ENCODE assay signal across 7 cellular contexts in genomic region chr3:193116871-193117270, GRCh38.
"Had no signal": no experiment of that assay in that cellular context is flagged by ENCODE, and none has a peak within 500 bp of the region (broad histone marks: within the 10 kb centered on the region; RNA-seq: fewer than 3 reads in every experiment).

No MANE protein-coding gene starts in this region.

- H3K27ac ChIP-seq: GM23248 had no signal

- ATAC-seq: HCT116 had no signal

- H3K4me3 ChIP-seq: GM23248 had no signal

- H3K27ac Mint-ChIP-seq: H9, HFFc6 had no signal

- DNase-seq: GM23248, GOT3, H7, H9, HCEC 1CT, HFFc6 had no signal

- H2AFZ ChIP-seq: GM23248 had no signal

- H3K4me3 Mint-ChIP-seq: H9, HFFc6 had no signal
